Comparison of ENCODE assay signal across 8 cellular contexts in genomic region chr9:6931913-6932312, GRCh38.
A peak's percentile ranks its signal among the peaks of the same experiment; 100 is the strongest.
DNase-seq lines count a peak whose midpoint lies in the region; ATAC-seq, FAIRE-seq and TF ChIP-seq lines count a peak whose summit lies in the region.

No MANE protein-coding gene starts in this region.

- in situ Hi-C loops in K562 (cut with MboI), result no loop called here

- H3K4me1 ChIP-seq in K562 (replicated peaks in 1 of 2; ENCODE audit: control insufficient read depth in 2 of 2, insufficient read depth in 2 of 2, low read length in 2 of 2) (peaks cover 7 to 52% of the 10 kb centered on the region in 2 experiments; a peak in 4 of 5 replicates), colonic mucosa (peaks cover 4% of the 10 kb centered on the region)

- H3K9me3 ChIP-seq in K562 (replicated peaks; ENCODE audit: control insufficient read depth, insufficient read depth, low read depth, low read length) (no peaks in the 10 kb centered on the region; the same call in 1 of the 2 replicates), colonic mucosa (no peaks in the 10 kb centered on the region)

- H4K20me1 ChIP-seq in K562 (replicated peaks; ENCODE audit: control insufficient read depth, insufficient read depth, low read length), result no peaks in the 10 kb centered on the region

- ATAC-seq in GM21360 (IDR thresholded peaks at IDR 0.05; ENCODE audit: unreplicated experiment), result peak; percentile 82
- peak; percentile 63 for ATAC-seq in HG03469 (IDR thresholded peaks at IDR 0.05; ENCODE audit: unreplicated experiment)
- ATAC-seq in K562, result peak; percentile 92

- peaks cover 16% of the 10 kb centered on the region; the same call in 2 of the 3 replicates for H3K79me2 ChIP-seq in K562 (ENCODE audit: control insufficient read depth, insufficient read depth, low read length)

- TF ChIP-seq RAD21 in K562 (CRISPR knock-in tag; conservative IDR thresholded peaks at IDR 0.05 in 1 of 2, IDR thresholded peaks at IDR 0.05 in 1 of 2), result no peak

- peak; percentile 66; the same call in 1 of the 2 replicates for TF ChIP-seq EP300 in K562 (IDR thresholded peaks at IDR 0.05; ENCODE audit: low read length)

- H3K9ac ChIP-seq in K562 (ENCODE audit: insufficient read depth in 1 of 2, low read depth in 2 of 2, low read length in 2 of 2), result peak overlapping the region in 1 of 2 experiments; percentile 69; a peak in 3 of 4 replicates
- H3K9ac ChIP-seq in colonic mucosa (ENCODE audit: low read depth in 2 of 2, low read length in 2 of 2), result no peak overlapping the region

- peak; percentile 50; the same call in 1 of the 2 replicates for TF ChIP-seq POLR2A in K562 (conservative IDR thresholded peaks at IDR 0.05)

- H3K36me3 ChIP-seq in K562 (ENCODE audit: control insufficient read depth, insufficient read depth, low read length), result no peaks in the 10 kb centered on the region
- no peaks in the 10 kb centered on the region for H3K36me3 ChIP-seq in colonic mucosa

- CTCF ChIA-PET in K562 (lab: Yijun Ruan, JAX; ENCODE audit: low intra/inter-chr PET ratio), result interaction anchor here (0.5 kb wide), 1 partner anchor 250 kb away, joined by 6 read pairs; no protein-coding TSS in a partner anchor

- H3K27me3 ChIP-seq in K562 (ENCODE audit: control insufficient read depth in 2 of 2, insufficient read depth in 2 of 2, low read length in 2 of 2) (no peaks in the 10 kb centered on the region), colonic mucosa (no peaks in the 10 kb centered on the region)

- peak; percentile 94 for FAIRE-seq in K562 (lab: Jason Lieb, UNC)

- H3K27ac ChIP-seq in K562 (ENCODE audit: extremely low read depth, low read depth, low read length), result peak overlapping the region; percentile 86
- no peak overlapping the region for H3K27ac ChIP-seq in colonic mucosa

- no peak for TF ChIP-seq CTCF in K562 (IDR thresholded peaks at IDR 0.05 in 2 of 3, conservative IDR thresholded peaks at IDR 0.05 in 1 of 3; ENCODE audit: insufficient read depth in 2 of 3, low read depth in 1 of 3, low read length in 3 of 3)
- TF ChIP-seq CTCF in colonic mucosa (IDR thresholded peaks at IDR 0.05), result no peak

- POLR2A ChIA-PET in K562 (lab: Yijun Ruan, JAX), result interaction anchor here (0.6 to 1.3 kb wide), 3 partner anchors 9 to 238 kb away, joined by 3 to 5 read pairs (median 4); no protein-coding TSS in a partner anchor

- H3K4me2 ChIP-seq in K562 (ENCODE audit: insufficient read depth, low read length), result peak overlapping the region; percentile 73

- peak overlapping the region; percentile 72; the same call in 1 of the 2 replicates for H2AFZ ChIP-seq in K562 (ENCODE audit: low read depth, low read length)

- 5% methylated on average over 4 of the region's 4 CpGs for WGBS in K562 (ENCODE audit: insufficient coverage, low coverage, missing lambda C conversion rate)

- BruUV-seq in K562 (replicated peaks; lab: Mats Ljungman, UMichigan), result no TSS peak

- DNase-seq in K562 (ENCODE audit: extremely low read depth in 1 of 4, low spot score in 3 of 4) (peak; percentile 48 to 88 (median 63)), non-pigmented ciliary epithelial cell (ENCODE audit: low read depth) (peak; percentile 81), colonic mucosa (no peak), SIG-M5 treated with dmso at 0.1 percent for 504 hours (lab: John Stamatoyannopoulos, UW; ENCODE audit: unreplicated experiment) (no peak), CD1c-positive myeloid dendritic cell (ENCODE audit: extremely low spot score) (no peak), SHP77 (lab: John Stamatoyannopoulos, UW) (no peak)

- H3K4me3 ChIP-seq in K562 (no peak overlapping the region; the same call in 1 of the 2 replicates), colonic mucosa (no peak overlapping the region)

- H3K9me1 ChIP-seq in K562 (ENCODE audit: control insufficient read depth, insufficient read depth, low read length), result no peaks in the 10 kb centered on the region

- intact Hi-C loops in K562 (cut with micrococcal nuclease) (no loop called here), colonic mucosa (cut with DNase I) (no loop called here)

TF ChIP-seq in K562, 482 proteins besides CTCF, POLR2A, EP300 and RAD21 (continues in another document):
- TF ChIP-seq PKNOX1 (IDR thresholded peaks at IDR 0.05), result peak; percentile 73
- peak; percentile 51 to 81 for TF ChIP-seq MNT (conservative IDR thresholded peaks at IDR 0.05)
- peak; percentile 75 for TF ChIP-seq MAX (CRISPR knock-in tag; IDR thresholded peaks at IDR 0.05)
- no peak for TF ChIP-seq CHD4 (IDR thresholded peaks at IDR 0.05; ENCODE audit: insufficient read depth, insufficient replicate concordance, low read depth, low read length, poor library complexity, severe bottlenecking)
- TF ChIP-seq IRF9 (tag; IDR thresholded peaks at IDR 0.05), result no peak
- TF ChIP-seq FOXJ2 (tag; IDR thresholded peaks at IDR 0.05), result no peak
- no peak for TF ChIP-seq CEBPG (CRISPR knock-in tag; IDR thresholded peaks at IDR 0.05)
- no peak for TF ChIP-seq CEBPG (tag; conservative IDR thresholded peaks at IDR 0.05 in 1 of 2, IDR thresholded peaks at IDR 0.05 in 1 of 2)
- TF ChIP-seq SMARCE1 (IDR thresholded peaks at IDR 0.05), result peak; percentile 88
- TF ChIP-seq TEAD2 (tag; IDR thresholded peaks at IDR 0.05), result no peak
- TF ChIP-seq ZNF395 (CRISPR knock-in tag; IDR thresholded peaks at IDR 0.05), result peak; percentile 58; the same call in 1 of the 2 replicates
- TF ChIP-seq ZNF197 (CRISPR knock-in tag; IDR thresholded peaks at IDR 0.05; ENCODE audit: low read depth), result no peak
- TF ChIP-seq RB1 (IDR thresholded peaks at IDR 0.05; ENCODE audit: low read depth), result no peak
- no peak for TF ChIP-seq HDGF (IDR thresholded peaks at IDR 0.05)
- peak; percentile 73 for TF ChIP-seq CBFA2T2 (conservative IDR thresholded peaks at IDR 0.05)
- TF ChIP-seq MCM5 (IDR thresholded peaks at IDR 0.05; ENCODE audit: low read depth), result no peak
- TF ChIP-seq MYC (IDR thresholded peaks at IDR 0.05; ENCODE audit: low read depth, low read length), result peak; percentile 66; the same call in 1 of the 2 replicates
- no peak for TF ChIP-seq MYC (CRISPR knock-in tag; IDR thresholded peaks at IDR 0.05; ENCODE audit: borderline replicate concordance, low read depth)
- TF ChIP-seq POLR3G (IDR thresholded peaks at IDR 0.05; ENCODE audit: extremely low read depth, insufficient read length, insufficient replicate concordance), result no peak
- no peak for TF ChIP-seq E2F1 (CRISPR knock-in tag; IDR thresholded peaks at IDR 0.05)

Comparison
In these comparisons a context has a peak if more than half of its experiments do, and no peak if none do; other contexts are left out.
1. DNase-seq: peak in K562 (4 of 4) and non-pigmented ciliary epithelial cell (single experiment); none in colonic mucosa (single experiment), SIG-M5 treated with dmso at 0.1 percent for 504 hours (single experiment), CD1c-positive myeloid dendritic cell (single experiment) and SHP77 (0 of 2).
2. Peak in every context shown above with its lines, with median percentiles within 50 percentile points of each other: ATAC-seq.